Comparison of ENCODE assay signal across 15 cellular contexts in genomic region chr2:220619525-220620267, GRCh38.
A peak's percentile ranks its signal among the peaks of the same experiment; 100 is the strongest.
DNase-seq lines count a peak whose midpoint lies in the region; ATAC-seq, FAIRE-seq and TF ChIP-seq lines count a peak whose summit lies in the region.
"Had no signal": no experiment of that assay in that cellular context is flagged by ENCODE, and none has a peak within 500 bp of the region (broad histone marks: within the 10 kb centered on the region; RNA-seq: fewer than 3 reads in every experiment).

No MANE protein-coding gene starts in this region.

- intact Hi-C loops in Calu3 (cut with micrococcal nuclease; ENCODE audit: unreplicated experiment), result loop anchor here (5.0 kb wide), 1 partner anchor 392 kb away; no protein-coding TSS in a partner anchor
- intact Hi-C loops in PC-3 (cut with micrococcal nuclease), result loop anchor here (1.0 to 10.0 kb wide), 5 partner anchors 107 to 432 kb away; no protein-coding TSS in a partner anchor

- peak overlapping the region; percentile 34; the same call in 1 of the 2 replicates for H3K4me3 ChIP-seq in PC-3 (ENCODE audit: low read length)
- H3K4me3 ChIP-seq in keratinocyte (ENCODE audit: control insufficient read depth in 2 of 3, extremely low read depth in 1 of 3, insufficient read depth in 2 of 3, low read depth in 1 of 3, low read length in 3 of 3), result no peak overlapping the region
- H3K4me3 ChIP-seq: sigmoid colon had no signal

- no peaks in the 10 kb centered on the region for H3F3A ChIP-seq in PC-3 (ENCODE audit: low read length, unreplicated experiment)

- no peaks in the 10 kb centered on the region for H3K9me3 ChIP-seq in PC-3 (ENCODE audit: low read length)
- no peaks in the 10 kb centered on the region for H3K9me3 ChIP-seq in keratinocyte (ENCODE audit: control insufficient read depth, low read depth, low read length)
- H3K9me3 ChIP-seq: sigmoid colon had no signal

- H3K9me3 Mint-ChIP-seq in Calu3 (ENCODE audit: low read depth, unreplicated experiment), result no peaks in the 10 kb centered on the region
- no peaks in the 10 kb centered on the region for H3K9me3 Mint-ChIP-seq in chondrocyte (ENCODE audit: low read depth)
- no peaks in the 10 kb centered on the region for H3K9me3 Mint-ChIP-seq in osteocyte (ENCODE audit: unreplicated experiment)

- H3K27ac ChIP-seq in PC-3 (ENCODE audit: low read length), result peak overlapping the region; percentile 99
- peak overlapping the region; percentile 17 for H3K27ac ChIP-seq in keratinocyte (ENCODE audit: control insufficient read depth, insufficient read depth, low read length)
- H3K27ac ChIP-seq: C4-2B, sigmoid colon had no signal

- H3K36me3 Mint-ChIP-seq in Calu3 (ENCODE audit: insufficient read depth, unreplicated experiment), result peaks cover 17% of the 10 kb centered on the region
- peaks cover 1% of the 10 kb centered on the region for H3K36me3 Mint-ChIP-seq in chondrocyte (ENCODE audit: low read depth)
- H3K36me3 Mint-ChIP-seq in osteocyte (ENCODE audit: unreplicated experiment), result no peaks in the 10 kb centered on the region

- CTCF ChIA-PET in Calu3 (lab: Charles Lee), result interaction anchor here (0.6 to 1.0 kb wide), 3 partner anchors 947 to 1574 kb away, joined by 3 to 10 read pairs (median 6); no protein-coding TSS in a partner anchor
- CTCF ChIA-PET in PC-3 (lab: Charles Lee), result interaction anchor here (0.6 to 0.8 kb wide), 2 partner anchors 64 to 106 kb away, joined by 4 to 6 read pairs; no protein-coding TSS in a partner anchor

- peak; percentile 59 for FAIRE-seq in keratinocyte (lab: Jason Lieb, UNC)

- H2AFZ ChIP-seq in PC-3 (ENCODE audit: low read length) (peak overlapping the region; percentile 66), keratinocyte (ENCODE audit: control insufficient read depth, low read length) (peak overlapping the region; percentile 18)

- no peaks in the 10 kb centered on the region for H3K27me3 Mint-ChIP-seq in Calu3 (ENCODE audit: unreplicated experiment)
- H3K27me3 Mint-ChIP-seq in chondrocyte (ENCODE audit: low read depth), result no peaks in the 10 kb centered on the region
- no peaks in the 10 kb centered on the region for H3K27me3 Mint-ChIP-seq in osteocyte (ENCODE audit: unreplicated experiment)

- H3K79me2 ChIP-seq in PC-3 (ENCODE audit: low read length), result no peaks in the 10 kb centered on the region
- no peaks in the 10 kb centered on the region for H3K79me2 ChIP-seq in keratinocyte (ENCODE audit: control insufficient read depth, insufficient read depth, low read length)

- H3K36me3 ChIP-seq in PC-3 (ENCODE audit: low read depth, low read length), result no peaks in the 10 kb centered on the region
- H3K36me3 ChIP-seq in keratinocyte (ENCODE audit: control insufficient read depth in 2 of 2, extremely low read depth in 1 of 2, insufficient read depth in 2 of 2, low read length in 2 of 2), result no peaks in the 10 kb centered on the region
- H3K36me3 ChIP-seq: sigmoid colon had no signal

- ATAC-seq in PC-3 (peak; percentile 90), HG02759 (IDR thresholded peaks at IDR 0.05; ENCODE audit: unreplicated experiment) (no peak)
- ATAC-seq: activated CD4-positive, alpha-beta T cell treated with anti-CD3 and anti-CD28 coated beads for 36 hours; stimulated activated naive CD8-positive, alpha-beta T cell treated with anti-CD3 and anti-CD28 coated beads, Interleukin-15, Interleukin-2, amounts not matched to agents 100 U/mL and 50 U/mL, for 24 hours had no signal

- H3K27ac Mint-ChIP-seq in Calu3 (ENCODE audit: unreplicated experiment), result peak overlapping the region; percentile 93
- no peak overlapping the region for H3K27ac Mint-ChIP-seq in chondrocyte (ENCODE audit: unreplicated experiment)
- no peak overlapping the region for H3K27ac Mint-ChIP-seq in osteocyte (ENCODE audit: unreplicated experiment)
- H3K27ac Mint-ChIP-seq: activated CD4-positive, alpha-beta T cell treated with anti-CD3 and anti-CD28 coated beads for 36 hours had no signal

- peak overlapping the region; percentile 80 for H3K9ac ChIP-seq in PC-3 (ENCODE audit: low read length)
- H3K9ac ChIP-seq in keratinocyte (ENCODE audit: control insufficient read depth, extremely low read depth, insufficient read depth, low read length), result no peak overlapping the region

- H3K4me1 ChIP-seq in PC-3 (ENCODE audit: insufficient read depth, low read length) (peaks cover 31% of the 10 kb centered on the region), keratinocyte (ENCODE audit: control insufficient read depth, extremely low read depth, insufficient read depth, low read length) (peaks cover 4% of the 10 kb centered on the region)
- H3K4me1 ChIP-seq: sigmoid colon had no signal

- H4K20me1 ChIP-seq in PC-3 (ENCODE audit: low read length) (no peaks in the 10 kb centered on the region), keratinocyte (ENCODE audit: control insufficient read depth, extremely low read depth, insufficient read depth, low read length) (no peaks in the 10 kb centered on the region)

- H3K9me1 ChIP-seq in keratinocyte (ENCODE audit: control insufficient read depth, extremely low read depth, insufficient read depth, low read length), result no peaks in the 10 kb centered on the region

- no peaks in the 10 kb centered on the region for H3K27me3 ChIP-seq in PC-3 (ENCODE audit: low read length)
- H3K27me3 ChIP-seq in keratinocyte (ENCODE audit: control insufficient read depth, extremely low read depth, insufficient read depth, low read length), result no peaks in the 10 kb centered on the region
- H3K27me3 ChIP-seq: sigmoid colon had no signal

- no peaks in the 10 kb centered on the region for H3K9me2 ChIP-seq in PC-3 (replicated peaks; ENCODE audit: low read length)

- dilution Hi-C loops in keratinocyte (cut with MboI; ENCODE audit: extremely low pct_ligation_motif_present, low sequenced_read_pairs), result no loop called here

- BruUV-seq in Calu3 (replicated peaks; lab: Mats Ljungman, UMichigan) (no TSS peak), PC-3 (replicated peaks; lab: Mats Ljungman, UMichigan) (no TSS peak)

- peaks cover 37% of the 10 kb centered on the region for H3K4me1 Mint-ChIP-seq in Calu3 (ENCODE audit: low read depth, unreplicated experiment)
- H3K4me1 Mint-ChIP-seq in chondrocyte (ENCODE audit: low read depth), result no peaks in the 10 kb centered on the region
- H3K4me1 Mint-ChIP-seq in osteocyte (ENCODE audit: unreplicated experiment), result peaks cover under 1% of the 10 kb centered on the region
- H3K4me1 Mint-ChIP-seq: activated CD4-positive, alpha-beta T cell treated with anti-CD3 and anti-CD28 coated beads for 36 hours had no signal

- H3K4me2 ChIP-seq in PC-3 (ENCODE audit: low read length) (peak overlapping the region; percentile 61), keratinocyte (ENCODE audit: control insufficient read depth, extremely low read depth, insufficient read depth, low read depth, low read length) (no peak overlapping the region)

- POLR2A ChIA-PET in PC-3 (lab: Charles Lee; ENCODE audit: unreplicated experiment), result interaction anchor here (0.6 kb wide), 2 partner anchors 9 to 477 kb away, joined by 3 to 4 read pairs; no protein-coding TSS in a partner anchor

- TF ChIP-seq CTCF in Calu3 (IDR thresholded peaks at IDR 0.05; ENCODE audit: unreplicated experiment) (no peak), PC-3 (conservative IDR thresholded peaks at IDR 0.05; ENCODE audit: low read depth, low read length) (no peak), keratinocyte (optimal IDR thresholded peaks at IDR 0.05 in 1 of 3, IDR thresholded peaks at IDR 0.05 in 1 of 3, conservative IDR thresholded peaks at IDR 0.05 in 1 of 3; ENCODE audit: extremely low read depth in 1 of 3, insufficient read depth in 2 of 3, low read length in 3 of 3) (no peak), chondrocyte (IDR thresholded peaks at IDR 0.05) (no peak), osteocyte (IDR thresholded peaks at IDR 0.05) (no peak)

- DNase-seq in Calu3, result peak; percentile 72
- peak; percentile 3 for DNase-seq in HCEC 1CT
- peak; percentile 96 for DNase-seq in PC-3
- DNase-seq in keratinocyte (ENCODE audit: low read depth, low spot score), result peak; percentile 32
- no peak for DNase-seq in chondrocyte (ENCODE audit: low spot score)
- DNase-seq in osteocyte (ENCODE audit: extremely low spot score, unreplicated experiment), result no peak
- no peak for DNase-seq in mucosa of gallbladder (ENCODE audit: low spot score)
- DNase-seq: activated CD4-positive, alpha-beta T cell treated with anti-CD3 and anti-CD28 coated beads for 36 hours; activated T-cell treated with anti-CD3 and anti-CD28 coated beads, Interleukin-2, amount 50 U/mL, for 1 hour; NCI-H1694; OCI-M1; sigmoid colon; stimulated activated naive CD8-positive, alpha-beta T cell treated with anti-CD3 and anti-CD28 coated beads, Interleukin-15, Interleukin-2, amounts not matched to agents 100 U/mL and 50 U/mL, for 24 hours had no signal

- peak overlapping the region; percentile 6 for H3K4me3 Mint-ChIP-seq in Calu3 (ENCODE audit: low read depth, unreplicated experiment)
- H3K4me3 Mint-ChIP-seq in chondrocyte (ENCODE audit: unreplicated experiment), result no peak overlapping the region
- no peak overlapping the region for H3K4me3 Mint-ChIP-seq in osteocyte (ENCODE audit: unreplicated experiment)
- H3K4me3 Mint-ChIP-seq: activated CD4-positive, alpha-beta T cell treated with anti-CD3 and anti-CD28 coated beads for 36 hours had no signal

Comparison
In these comparisons a context has a peak if more than half of its experiments do, and no peak if none do; other contexts are left out.
1. DNase-seq: peak in Calu3 (single experiment), HCEC 1CT (single experiment), PC-3 (single experiment) and keratinocyte (single experiment); none in chondrocyte (single experiment), osteocyte (single experiment) and mucosa of gallbladder (single experiment).